8 cellular contexts compared by ENCODE assay signal in genomic region chr10:25017661-25018060, GRCh38. TPM values are rescaled to one million over a fixed set of nuclear protein-coding genes. Genes with fewer than 3 reads are reported as not detected.
DNase-seq lines count a peak whose midpoint lies in the region; ATAC-seq and TF ChIP-seq lines count a peak whose summit lies in the region.

No MANE protein-coding gene starts in this region.

- H3K4me3 ChIP-seq in NB4 (ENCODE audit: low read depth, low read length) (peak overlapping the region; percentile 70), ectodermal cell (ENCODE audit: insufficient read depth, low read depth, low read length) (peak overlapping the region; percentile 55), neuron (ENCODE audit: low read length) (peak overlapping the region; percentile 61)

- H3K4me3 Mint-ChIP-seq in Calu3 (ENCODE audit: low read depth, unreplicated experiment), result peak overlapping the region; percentile 93

- no TSS peak for BruUV-seq in Calu3 (replicated peaks; lab: Mats Ljungman, UMichigan)

- TF ChIP-seq POLR2A in NB4 (IDR thresholded peaks at IDR 0.05; ENCODE audit: extremely low read depth, insufficient read length), result no peak

- intact Hi-C loops in Calu3 (cut with micrococcal nuclease; ENCODE audit: unreplicated experiment), result loop anchor here (1.0 to 5.0 kb wide), 2 partner anchors 45 to 374 kb away; no protein-coding TSS in a partner anchor

- H3K4me1 Mint-ChIP-seq in Calu3 (ENCODE audit: low read depth, unreplicated experiment), result peaks cover 16% of the 10 kb centered on the region

- H3K36me3 ChIP-seq in ectodermal cell (ENCODE audit: control insufficient read depth, insufficient read depth, low read length) (no peaks in the 10 kb centered on the region), neuron (ENCODE audit: insufficient read depth, low read length) (peaks cover 3% of the 10 kb centered on the region)

- H3K4me1 ChIP-seq in ectodermal cell (ENCODE audit: control insufficient read depth, insufficient read depth, low read length) (peaks cover 4% of the 10 kb centered on the region), neuron (ENCODE audit: insufficient read depth, low read length) (peaks cover 18% of the 10 kb centered on the region)

- H3K9me3 Mint-ChIP-seq in Calu3 (ENCODE audit: low read depth, unreplicated experiment), result no peaks in the 10 kb centered on the region

- H3K27ac Mint-ChIP-seq in Calu3 (ENCODE audit: unreplicated experiment), result peak overlapping the region; percentile 99

- H3K27ac ChIP-seq in ectodermal cell (ENCODE audit: insufficient read depth, low read depth, low read length, poor library complexity, severe bottlenecking), result no peak overlapping the region

- peaks cover 24% of the 10 kb centered on the region for H3K36me3 Mint-ChIP-seq in Calu3 (ENCODE audit: insufficient read depth, unreplicated experiment)

- no peak for TF ChIP-seq CTCF in Calu3 (IDR thresholded peaks at IDR 0.05; ENCODE audit: unreplicated experiment)
- no peak for TF ChIP-seq CTCF in NB4 (IDR thresholded peaks at IDR 0.05; ENCODE audit: low read depth, low read length)

- CTCF ChIA-PET in Calu3 (lab: Charles Lee), result no interaction called here

- H3K9me3 ChIP-seq in ectodermal cell (ENCODE audit: control insufficient read depth, low read length), result no peaks in the 10 kb centered on the region
- H3K9me3 ChIP-seq in neuron (ENCODE audit: low read length), result peaks cover 3% of the 10 kb centered on the region

- no peak for ATAC-seq in GM21737 (IDR thresholded peaks at IDR 0.05; ENCODE audit: unreplicated experiment)
- no peak for ATAC-seq in HG02884 (IDR thresholded peaks at IDR 0.05; ENCODE audit: unreplicated experiment)

- DNase-seq in Calu3 (no peak), NB4 (ENCODE audit: low read depth) (peak; percentile 1), midbrain (lab: John Stamatoyannopoulos, UW) (no peak), NCI-H2196 (lab: John Stamatoyannopoulos, UW; ENCODE audit: unreplicated experiment) (no peak)

- H3K27me3 ChIP-seq in ectodermal cell (ENCODE audit: control insufficient read depth, insufficient read depth, low read length, poor library complexity, severe bottlenecking) (no peaks in the 10 kb centered on the region), neuron (ENCODE audit: insufficient read depth, low read length) (no peaks in the 10 kb centered on the region)

- WGBS in ectodermal cell, 2 experiments, result 97 to 98% methylated on average over 5 of the region's 6 CpGs

- peak overlapping the region; percentile 81 for H2AFZ ChIP-seq in neuron (ENCODE audit: low read depth, low read length)

- H3K27me3 Mint-ChIP-seq in Calu3 (ENCODE audit: unreplicated experiment), result no peaks in the 10 kb centered on the region

RNA-seq across cellular contexts. Expression of gene THNSL1, which starts 1.2 kb away (rescaled TPM):
- total RNA-seq in Calu3 (2022), result 6.6 and 7.0 TPM in 2 replicates
- 15.7 TPM for polyA plus RNA-seq in ectodermal cell (2013, experiment 1 of 4)
- 17.0 TPM for polyA plus RNA-seq in ectodermal cell (2013, experiment 2 of 4)
- polyA plus RNA-seq in ectodermal cell (2013, experiment 3 of 4), result 13.9 TPM
- 15.3 TPM for polyA plus RNA-seq in ectodermal cell (2013, experiment 4 of 4)

RNA-seq across cellular contexts. Expression of gene ENKUR, which starts 1.7 kb away (rescaled TPM):
- total RNA-seq in Calu3 (2022), result 0.37 and 0.66 TPM in 2 replicates
- 1.8 TPM for polyA plus RNA-seq in ectodermal cell (2013, experiment 1 of 4)
- 0.94 TPM for polyA plus RNA-seq in ectodermal cell (2013, experiment 2 of 4)
- polyA plus RNA-seq in ectodermal cell (2013, experiment 3 of 4), result 0.80 TPM
- polyA plus RNA-seq in ectodermal cell (2013, experiment 4 of 4), result 3.1 TPM
